ENCODE assay signal across 8 cellular contexts in genomic region chr20:17505664-17506517, GRCh38. TPM values are rescaled to one million over a fixed set of nuclear protein-coding genes. Genes with fewer than 3 reads are reported as not detected.
DNase-seq lines count a peak whose midpoint lies in the region; ATAC-seq, FAIRE-seq and TF ChIP-seq lines count a peak whose summit lies in the region.

No MANE protein-coding gene starts in this region.

- TF ChIP-seq POLR2A in K562 (conservative IDR thresholded peaks at IDR 0.05) = no peak
- TF ChIP-seq POLR2A in stomach (IDR thresholded peaks at IDR 0.05) = no peak

- H3K4me1 ChIP-seq in K562 (replicated peaks in 1 of 2; ENCODE audit: control insufficient read depth in 2 of 2, insufficient read depth in 2 of 2, low read length in 2 of 2) (peaks cover 6 to 23% of the 10 kb centered on the region in 2 experiments), stomach (peaks cover 0 to 20% (median 12%) of the 10 kb centered on the region in 4 donors)

- ATAC-seq in GM19463 (IDR thresholded peaks at IDR 0.05; ENCODE audit: unreplicated experiment) (peak; percentile 9), K562 (peak; percentile 62), HG03354 (IDR thresholded peaks at IDR 0.05; ENCODE audit: poor library complexity, severe bottlenecking, unreplicated experiment) (no peak), HG03139 (IDR thresholded peaks at IDR 0.05; ENCODE audit: unreplicated experiment) (no peak)

- peak overlapping the region; percentile 92; the same call in 1 of the 2 replicates for H2AFZ ChIP-seq in K562 (ENCODE audit: low read depth, low read length)

- H3K27me3 ChIP-seq in K562 (ENCODE audit: control insufficient read depth in 2 of 2, insufficient read depth in 2 of 2, low read length in 2 of 2) (peaks cover 0 to 13% of the 10 kb centered on the region in 2 experiments; a peak in 3 of 5 replicates), stomach (no peaks in the 10 kb centered on the region)

- POLR2A ChIA-PET in K562 (lab: Yijun Ruan, JAX) = no interaction called here

- H3K9ac ChIP-seq in K562 (ENCODE audit: insufficient read depth in 1 of 2, low read depth in 2 of 2, low read length in 2 of 2) = no peak overlapping the region

- WGBS in K562 (ENCODE audit: insufficient coverage, low coverage, missing lambda C conversion rate) = 31% methylated on average over 18 of the region's 19 CpGs
- WGBS in stomach, 5 donors = 73 to 79% (median 75%) methylated on average over 19 of the region's 19 CpGs

- no TSS peak for BruUV-seq in K562 (replicated peaks; lab: Mats Ljungman, UMichigan)

- in situ Hi-C loops in K562 (cut with MboI) = loop anchor here (25.0 kb wide), 1 partner anchor 781 kb away; the partner anchor contains the start of gene ZNF133

- H3K9me1 ChIP-seq in K562 (ENCODE audit: control insufficient read depth, insufficient read depth, low read length) = no peaks in the 10 kb centered on the region

- TF ChIP-seq RAD21 in K562 (CRISPR knock-in tag; conservative IDR thresholded peaks at IDR 0.05 in 1 of 2, IDR thresholded peaks at IDR 0.05 in 1 of 2) = no peak

- no peak for TF ChIP-seq CTCF in K562 (IDR thresholded peaks at IDR 0.05 in 2 of 3, conservative IDR thresholded peaks at IDR 0.05 in 1 of 3; ENCODE audit: insufficient read depth in 2 of 3, low read depth in 1 of 3, low read length in 3 of 3)
- TF ChIP-seq CTCF in stomach (IDR thresholded peaks at IDR 0.05) = no peak

- TF ChIP-seq EP300 in K562 (IDR thresholded peaks at IDR 0.05; ENCODE audit: low read length) (no peak), stomach (IDR thresholded peaks at IDR 0.05) (no peak)

- H3K4me3 ChIP-seq in K562 = no peak overlapping the region
- H3K4me3 ChIP-seq in stomach = peak overlapping the region; percentile 40 to 59 (median 49)

- H4K20me1 ChIP-seq in K562 (replicated peaks; ENCODE audit: control insufficient read depth, insufficient read depth, low read length) = no peaks in the 10 kb centered on the region

- no peaks in the 10 kb centered on the region for H3K79me2 ChIP-seq in K562 (ENCODE audit: control insufficient read depth, insufficient read depth, low read length)

- intact Hi-C loops in K562 (cut with micrococcal nuclease) = loop anchor here (5.0 to 10.0 kb wide), 3 partner anchors 391 to 769 kb away; no protein-coding TSS in a partner anchor
- intact Hi-C loops in stomach (cut with DNase I; ENCODE audit: low total_unique reads) = loop anchor here (10.0 kb wide), 1 partner anchor 499 kb away; no protein-coding TSS in a partner anchor

- no peaks in the 10 kb centered on the region for H3K36me3 ChIP-seq in K562 (ENCODE audit: control insufficient read depth, insufficient read depth, low read length)
- no peaks in the 10 kb centered on the region for H3K36me3 ChIP-seq in stomach

- no peak for FAIRE-seq in K562 (lab: Jason Lieb, UNC)

- peak; percentile 74 for DNase-seq in RKO (ENCODE audit: low spot score)
- peak; percentile 40 to 58 (median 46) for DNase-seq in K562 (ENCODE audit: extremely low read depth in 1 of 4, low spot score in 3 of 4)
- DNase-seq in midbrain (lab: John Stamatoyannopoulos, UW) = peak; percentile 1
- DNase-seq in stomach = no peak
- no peak for DNase-seq in NCI-H82 (lab: John Stamatoyannopoulos, UW)

- no peak overlapping the region for H3K27ac ChIP-seq in K562 (ENCODE audit: extremely low read depth, low read depth, low read length)
- H3K27ac ChIP-seq in stomach = peak overlapping the region in 3 of 5 donors; percentile 37 to 59 (median 37)

- CTCF ChIA-PET in K562 (lab: Yijun Ruan, JAX; ENCODE audit: low intra/inter-chr PET ratio) = interaction anchor here (0.7 to 1.2 kb wide), 2 partner anchors 490 to 770 kb away, joined by 3 to 4 read pairs; no protein-coding TSS in a partner anchor

- H3K4me2 ChIP-seq in K562 (ENCODE audit: insufficient read depth, low read length) = no peak overlapping the region

- H3K9me3 ChIP-seq in K562 (replicated peaks; ENCODE audit: control insufficient read depth, insufficient read depth, low read depth, low read length) = no peaks in the 10 kb centered on the region; the same call in 1 of the 2 replicates
- H3K9me3 ChIP-seq in stomach = no peaks in the 10 kb centered on the region

TF ChIP-seq in K562, 482 proteins besides CTCF, POLR2A, EP300 and RAD21 (continues in another document):
- no peak for TF ChIP-seq ZNF324 (CRISPR knock-in tag; IDR thresholded peaks at IDR 0.05)
- no peak for TF ChIP-seq DDX20 (tag; IDR thresholded peaks at IDR 0.05; ENCODE audit: low read depth)
- TF ChIP-seq ELF4 (CRISPR knock-in tag; IDR thresholded peaks at IDR 0.05) = no peak
- TF ChIP-seq HNRNPK (IDR thresholded peaks at IDR 0.05; ENCODE audit: low read depth, low read length, poor library complexity, severe bottlenecking) = no peak
- TF ChIP-seq NR2F6 (CRISPR knock-in tag; IDR thresholded peaks at IDR 0.05) = no peak
- TF ChIP-seq BRF1 (IDR thresholded peaks at IDR 0.05; ENCODE audit: borderline replicate concordance, extremely low read depth, insufficient read length) = no peak
- TF ChIP-seq STAT5A (IDR thresholded peaks at IDR 0.05; ENCODE audit: borderline replicate concordance, low read length) = no peak
- no peak for TF ChIP-seq IRF2 (CRISPR knock-in tag; IDR thresholded peaks at IDR 0.05)
- no peak for TF ChIP-seq STAG1 (CRISPR knock-in tag; IDR thresholded peaks at IDR 0.05; ENCODE audit: borderline replicate concordance)
- no peak for TF ChIP-seq ZNF239 (CRISPR knock-in tag; IDR thresholded peaks at IDR 0.05)
- TF ChIP-seq PYGO2 (tag; IDR thresholded peaks at IDR 0.05) = no peak
- TF ChIP-seq HDAC8 (tag; IDR thresholded peaks at IDR 0.05) = no peak
- no peak for TF ChIP-seq FOS (IDR thresholded peaks at IDR 0.05; ENCODE audit: extremely low read depth, insufficient read length)
- TF ChIP-seq EGR1 (conservative IDR thresholded peaks at IDR 0.05) = peak; percentile 58
- TF ChIP-seq RBM22 (IDR thresholded peaks at IDR 0.05; ENCODE audit: low read depth, low read length, poor library complexity, severe bottlenecking) = no peak
- no peak for TF ChIP-seq NFE2L1 (tag; IDR thresholded peaks at IDR 0.05; ENCODE audit: borderline replicate concordance, low read depth)
- no peak for TF ChIP-seq PHB (CRISPR knock-in tag; IDR thresholded peaks at IDR 0.05)
- TF ChIP-seq, protein P1, sequence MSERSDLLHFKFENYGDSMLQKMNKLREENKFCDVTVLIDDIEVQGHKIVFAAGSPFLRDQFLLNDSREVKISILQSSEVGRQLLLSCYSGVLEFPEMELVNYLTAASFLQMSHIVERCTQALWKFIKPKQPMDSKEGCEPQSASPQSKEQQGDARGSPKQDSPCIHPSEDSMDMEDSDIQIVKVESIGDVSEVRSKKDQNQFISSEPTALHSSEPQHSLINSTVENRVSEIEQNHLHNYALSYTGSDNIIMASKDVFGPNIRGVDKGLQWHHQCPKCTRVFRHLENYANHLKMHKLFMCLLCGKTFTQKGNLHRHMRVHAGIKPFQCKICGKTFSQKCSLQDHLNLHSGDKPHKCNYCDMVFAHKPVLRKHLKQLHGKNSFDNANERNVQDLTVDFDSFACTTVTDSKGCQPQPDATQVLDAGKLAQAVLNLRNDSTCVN (CRISPR knock-in tag; IDR thresholded peaks at IDR 0.05) = no peak
- TF ChIP-seq ZC3H4 (CRISPR knock-in tag; IDR thresholded peaks at IDR 0.05; ENCODE audit: borderline replicate concordance) = no peak
- TF ChIP-seq, protein P2, sequence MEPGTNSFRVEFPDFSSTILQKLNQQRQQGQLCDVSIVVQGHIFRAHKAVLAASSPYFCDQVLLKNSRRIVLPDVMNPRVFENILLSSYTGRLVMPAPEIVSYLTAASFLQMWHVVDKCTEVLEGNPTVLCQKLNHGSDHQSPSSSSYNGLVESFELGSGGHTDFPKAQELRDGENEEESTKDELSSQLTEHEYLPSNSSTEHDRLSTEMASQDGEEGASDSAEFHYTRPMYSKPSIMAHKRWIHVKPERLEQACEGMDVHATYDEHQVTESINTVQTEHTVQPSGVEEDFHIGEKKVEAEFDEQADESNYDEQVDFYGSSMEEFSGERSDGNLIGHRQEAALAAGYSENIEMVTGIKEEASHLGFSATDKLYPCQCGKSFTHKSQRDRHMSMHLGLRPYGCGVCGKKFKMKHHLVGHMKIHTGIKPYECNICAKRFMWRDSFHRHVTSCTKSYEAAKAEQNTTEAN (CRISPR knock-in tag; IDR thresholded peaks at IDR 0.05) = no peak
- TF ChIP-seq JUND (IDR thresholded peaks at IDR 0.05; ENCODE audit: borderline replicate concordance, low read depth, low read length) = peak; percentile 81
- TF ChIP-seq JUND (tag; IDR thresholded peaks at IDR 0.05; ENCODE audit: borderline replicate concordance, low read depth, low read length) = peak; percentile 71; the same call in 1 of the 3 replicates

RNA-seq across cellular contexts. Expression of gene BFSP1, which starts 25.3 kb away (rescaled TPM):
- 0.35 TPM in 1 of 2 replicates, not detected in the other for total RNA-seq in K562 (2011; cell fraction: chromatin; rRNA removed; ENCODE audit: low replicate concordance)
- 0.50 TPM in 1 of 2 replicates, not detected in the other for total RNA-seq in K562 (2011; cell fraction: nucleolus; rRNA removed)
- total RNA-seq in K562 (2011; cell fraction: nucleoplasm; rRNA removed) = not detected in 2 replicates
- total RNA-seq in K562 (2014; rRNA removed) (0.09 and 0.53 TPM in 2 replicates), K562 (2014; rRNA removed; fragmentation: Illumina TruSeq; extraction: Trizol) (0.54 and 0.58 TPM in 2 replicates), K562 (2015; rRNA removed; fragmentation: Illumina TruSeq; extraction: Trizol) (0.34 and 0.40 TPM in 2 replicates), K562 (2021) (0.29 and 0.40 TPM in 2 replicates), stomach (1 to 10 TPM in 3 of 5 donors, not detected in 2; 1.7 to 7.1 (median 3.2) TPM)
- polyA plus RNA-seq in K562 (2011; rRNA removed) (0.32 and 0.70 TPM in 2 replicates), K562 (2014; fragmentation: Illumina TruSeq; extraction: Trizol) (0.43 and 0.55 TPM in 2 replicates), K562 (2014; fragmentation: Nextera tagmentation; extraction: Ambion mirVana) (under 1 TPM; 0.20 to 0.42 TPM), K562 (2014; rRNA removed) (0.42 and 0.86 TPM in 2 replicates), stomach (1 to 10 TPM in 1 of 3 donors, under 1 TPM in 1, not detected in 1; 0.70 to 1.2 TPM)
- polyA plus RNA-seq in K562 (2011; cell fraction: cytosol; rRNA removed) = 0.04 and 0.43 TPM in 2 replicates
- 0.38 and 1.1 TPM in 2 replicates for polyA plus RNA-seq in K562 (2011; cell fraction: nucleus; rRNA removed)
- 0.51 and 0.65 TPM in 2 replicates for polyA plus RNA-seq in K562 (2012)
- 0.28 and 0.60 TPM in 2 replicates for polyA minus RNA-seq in K562 (2011; rRNA and poly(A)+ RNA removed)
- not detected in 2 replicates for polyA minus RNA-seq in K562 (2011; cell fraction: cytosol; rRNA and poly(A)+ RNA removed)
- 0.67 and 0.89 TPM in 2 replicates for polyA minus RNA-seq in K562 (2011; cell fraction: nucleus; rRNA and poly(A)+ RNA removed)

Comparison
In these comparisons a context has a peak if more than half of its experiments do, and no peak if none do; other contexts are left out.
1. ATAC-seq: peak in GM19463 (single experiment) and K562 (single experiment); none in HG03354 (single experiment) and HG03139 (single experiment).
2. DNase-seq: peak in RKO (single experiment), K562 (4 of 4) and midbrain (single experiment); none in stomach (single experiment) and NCI-H82 (single experiment).